ENCODE assay signal across 8 cellular contexts in genomic region chr5:151214614-151215545, GRCh38. TPM values are rescaled to one million over a fixed set of nuclear protein-coding genes. Genes with fewer than 3 reads are reported as not detected.
DNase-seq lines count a peak whose midpoint lies in the region; ATAC-seq and TF ChIP-seq lines count a peak whose summit lies in the region.

No MANE protein-coding gene starts in this region.

- peak overlapping the region; percentile 80 to 96 (median 89) for H3K4me3 Mint-ChIP-seq in naive thymus-derived CD8-positive, alpha-beta T cell
- H3K4me3 Mint-ChIP-seq in Calu3 (ENCODE audit: low read depth, unreplicated experiment) = no peak overlapping the region

- no peaks in the 10 kb centered on the region for H3K9me3 ChIP-seq in adipocyte (ENCODE audit: control insufficient read depth, low read length)

- H3K4me3 ChIP-seq in HL-60 (replicated peaks; ENCODE audit: insufficient read depth, low read length) (no peak overlapping the region), adipocyte (ENCODE audit: low read length) (no peak overlapping the region)

- no TSS peak for BruUV-seq in Calu3 (replicated peaks; lab: Mats Ljungman, UMichigan)

- H3K27ac Mint-ChIP-seq in naive thymus-derived CD8-positive, alpha-beta T cell = peak overlapping the region; percentile 93 to 100 (median 98)
- H3K27ac Mint-ChIP-seq in Calu3 (ENCODE audit: unreplicated experiment) = no peak overlapping the region

- H3K27ac ChIP-seq in HL-60 (replicated peaks) = peak overlapping the region; percentile 93

- peaks cover 36% of the 10 kb centered on the region for H3K4me1 ChIP-seq in adipocyte (ENCODE audit: control insufficient read depth, insufficient read depth, low read length)

- POLR2A ChIA-PET in naive thymus-derived CD8-positive, alpha-beta T cell (lab: Charles Lee) = interaction anchor here (0.5 to 8.4 kb wide), 26 partner anchors 8 to 1870 kb away, joined by 3 to 233 read pairs (median 6); partner anchors contain the start of genes ANXA6, CCDC69, G3BP1 and GM2A

- ATAC-seq in GM21367 (IDR thresholded peaks at IDR 0.05; ENCODE audit: unreplicated experiment) = peak; percentile 43
- ATAC-seq in naive thymus-derived CD8-positive, alpha-beta T cell = peak; percentile 13 to 15

- DNase-seq in HL-60 (ENCODE audit: low read depth in 1 of 2, low spot score in 1 of 2) (peak; percentile 92 to 96), adipocyte (ENCODE audit: low read depth) (no peak), Calu3 (no peak), COLO829 (ENCODE audit: low spot score) (no peak), DMS153 (lab: John Stamatoyannopoulos, UW) (no peak)
- DNase-seq in naive thymus-derived CD8-positive, alpha-beta T cell = peak in 6 of 10 donors; percentile 32 to 76 (median 44)

- H3K4me1 Mint-ChIP-seq in naive thymus-derived CD8-positive, alpha-beta T cell = peaks cover 42 to 95% (median 85%) of the 10 kb centered on the region in 4 donors
- no peaks in the 10 kb centered on the region for H3K4me1 Mint-ChIP-seq in Calu3 (ENCODE audit: low read depth, unreplicated experiment)

- TF ChIP-seq CTCF in HL-60 (IDR thresholded peaks at IDR 0.05; ENCODE audit: insufficient read depth, low read length) (no peak), Calu3 (IDR thresholded peaks at IDR 0.05; ENCODE audit: unreplicated experiment) (no peak)

- peak; percentile 37 for TF ChIP-seq POLR2A in GM10847 (IDR thresholded peaks at IDR 0.05; ENCODE audit: extremely low read depth, insufficient read length)

- H3K27me3 ChIP-seq in HL-60 (ENCODE audit: insufficient read depth, poor library complexity, severe bottlenecking) = no peaks in the 10 kb centered on the region
- no peaks in the 10 kb centered on the region for H3K27me3 ChIP-seq in adipocyte (replicated peaks; ENCODE audit: control insufficient read depth, insufficient read depth, low read length)

- H3K9ac ChIP-seq in adipocyte (ENCODE audit: low read length) = peak overlapping the region; percentile 64

- H3K36me3 Mint-ChIP-seq in naive thymus-derived CD8-positive, alpha-beta T cell = peaks cover 5 to 40% (median 27%) of the 10 kb centered on the region in 3 donors
- H3K36me3 Mint-ChIP-seq in Calu3 (ENCODE audit: insufficient read depth, unreplicated experiment) = no peaks in the 10 kb centered on the region

- no peaks in the 10 kb centered on the region for H3K9me3 Mint-ChIP-seq in naive thymus-derived CD8-positive, alpha-beta T cell
- H3K9me3 Mint-ChIP-seq in Calu3 (ENCODE audit: low read depth, unreplicated experiment) = no peaks in the 10 kb centered on the region

- CTCF ChIA-PET in Calu3 (lab: Charles Lee) = interaction anchor here (1.2 to 1.4 kb wide), 2 partner anchors 9 to 16 kb away, joined by 4 read pairs; partner anchors contain the start of gene CCDC69

- intact Hi-C loops in Calu3 (cut with micrococcal nuclease; ENCODE audit: unreplicated experiment) = no loop called here

- H3K27me3 Mint-ChIP-seq in naive thymus-derived CD8-positive, alpha-beta T cell = no peaks in the 10 kb centered on the region
- H3K27me3 Mint-ChIP-seq in Calu3 (ENCODE audit: unreplicated experiment) = peaks cover 10% of the 10 kb centered on the region

- peaks cover 5% of the 10 kb centered on the region for H3K36me3 ChIP-seq in adipocyte (ENCODE audit: control insufficient read depth, insufficient read depth, low read length, severe bottlenecking)

RNA-seq across cellular contexts. Expression of gene CCDC69, which starts 9.0 kb away (rescaled TPM):
- total RNA-seq in naive thymus-derived CD8-positive, alpha-beta T cell = 100 to 1,000 TPM; 131 to 151 TPM
- 100 to 1,000 TPM in 1 of 3 donors, 10 to 100 TPM in 2; 79.8 to 130 (median 98.1) TPM for polyA plus RNA-seq in naive thymus-derived CD8-positive, alpha-beta T cell
- 0.69 and 1.0 TPM in 2 replicates for total RNA-seq in Calu3 (2022)

RNA-seq across cellular contexts. Expression of gene GM2A, which starts 38.1 kb away (rescaled TPM):
- total RNA-seq in naive thymus-derived CD8-positive, alpha-beta T cell = 10 to 100 TPM; 12.5 to 13.8 TPM
- 1 to 10 TPM; 3.8 to 6.5 (median 5.6) TPM for polyA plus RNA-seq in naive thymus-derived CD8-positive, alpha-beta T cell
- total RNA-seq in Calu3 (2022) = 21.1 and 22.4 TPM in 2 replicates

RNA-seq across cellular contexts. Expression of gene ANXA6, which starts 57.3 kb away (rescaled TPM):
- 100 to 1,000 TPM; 334 to 359 TPM for total RNA-seq in naive thymus-derived CD8-positive, alpha-beta T cell
- polyA plus RNA-seq in naive thymus-derived CD8-positive, alpha-beta T cell = 100 to 1,000 TPM; 242 to 318 (median 254) TPM
- 12.5 and 16.4 TPM in 2 replicates for total RNA-seq in Calu3 (2022)

Comparison
In these comparisons a context has a peak if more than half of its experiments do, and no peak if none do; other contexts are left out.
1. DNase-seq: peak in HL-60 (2 of 2) and naive thymus-derived CD8-positive, alpha-beta T cell (6 of 10); none in adipocyte (single experiment), Calu3 (single experiment), COLO829 (single experiment) and DMS153 (single experiment).
2. RNA of gene CCDC69, which starts 9.0 kb away (total RNA-seq): 131 to 151 TPM in naive thymus-derived CD8-positive, alpha-beta T cell; 0.69 to 1.0 TPM in Calu3; every median in the first group is over 10 times any median in the second.
3. RNA of gene ANXA6, which starts 57.3 kb away (total RNA-seq): 334 to 359 TPM in naive thymus-derived CD8-positive, alpha-beta T cell; 12.5 to 16.4 TPM in Calu3; every median in the first group is over 10 times any median in the second.